ENCODE assay signal across 1 cellular context in genomic region chr2:222423632-222424280, GRCh38.
TF ChIP-seq lines count a peak whose summit lies in the region.

No MANE protein-coding gene starts in this region.

TF ChIP-seq in GM12878, 131 proteins besides CTCF, POLR2A, EP300 and RAD21 (continued from another document):
- TF ChIP-seq E2F8 (IDR thresholded peaks at IDR 0.05; ENCODE audit: low read depth, partially characterized antibody) (no peak), CEBPZ (IDR thresholded peaks at IDR 0.05; ENCODE audit: low read depth, low read length) (no peak), MYC (IDR thresholded peaks at IDR 0.05; ENCODE audit: insufficient read depth, insufficient read length, insufficient replicate concordance, low read length, severe bottlenecking) (no peak), JUND (IDR thresholded peaks at IDR 0.05; ENCODE audit: low read depth, low read length) (no peak), TCF12 (IDR thresholded peaks at IDR 0.05; ENCODE audit: low read depth, low read length) (no peak), BACH1 (IDR thresholded peaks at IDR 0.05; ENCODE audit: borderline replicate concordance) (peak; percentile 43; the same call in 1 of the 2 replicates), CHD4 (IDR thresholded peaks at IDR 0.05) (no peak), MEF2B (IDR thresholded peaks at IDR 0.05; ENCODE audit: partially characterized antibody, poor library complexity, severe bottlenecking) (peak; percentile 82), STAT1 (conservative IDR thresholded peaks at IDR 0.05) (0 out of 2 replicates have a peak, but pooled peaks have one; percentile 23), MLLT1 (IDR thresholded peaks at IDR 0.05) (peak; percentile 80), SIN3A (IDR thresholded peaks at IDR 0.05; ENCODE audit: low read depth, low read length) (no peak), CHD1 (IDR thresholded peaks at IDR 0.05; ENCODE audit: low read depth, low read length) (peak; percentile 47; the same call in 1 of the 2 replicates), BHLHE40 (IDR thresholded peaks at IDR 0.05; ENCODE audit: borderline replicate concordance in 1 of 2, low read depth in 2 of 2, low read length in 1 of 2) (no peak), ZNF207 (IDR thresholded peaks at IDR 0.05; ENCODE audit: borderline replicate concordance) (no peak), CBX5 (IDR thresholded peaks at IDR 0.05; ENCODE audit: low read depth) (0 out of 2 replicates have a peak, but pooled peaks have one; percentile 52), HSF1 (IDR thresholded peaks at IDR 0.05; ENCODE audit: low read depth, low read length) (no peak), GABPA (IDR thresholded peaks at IDR 0.05; ENCODE audit: low read depth) (no peak), RELA (IDR thresholded peaks at IDR 0.05; ENCODE audit: borderline replicate concordance, partially characterized antibody) (peak; percentile 96), ATF2 (IDR thresholded peaks at IDR 0.05; ENCODE audit: low read length) (peak; percentile 68; the same call in 1 of the 2 replicates), ZBTB4 (CRISPR knock-in tag; IDR thresholded peaks at IDR 0.05) (no peak), SMAD1 (IDR thresholded peaks at IDR 0.05; ENCODE audit: low read depth, partially characterized antibody) (peak; percentile 60), SREBF2 (IDR thresholded peaks at IDR 0.05; ENCODE audit: low read length) (no peak), BRCA1 (IDR thresholded peaks at IDR 0.05; ENCODE audit: low read depth, low read length) (no peak), NR2C2 (IDR thresholded peaks at IDR 0.05; ENCODE audit: borderline replicate concordance, control insufficient read depth, insufficient read length, low read depth) (no peak), PAX8 (IDR thresholded peaks at IDR 0.05) (no peak), SKIL (IDR thresholded peaks at IDR 0.05; ENCODE audit: low read depth, poor library complexity, severe bottlenecking) (peak; percentile 31), TCF7 (IDR thresholded peaks at IDR 0.05; ENCODE audit: borderline replicate concordance) (peak; percentile 74), NBN (IDR thresholded peaks at IDR 0.05) (peak; percentile 79)
